In genomic region chr12:123019841-123020138, GRCh38 we compare ENCODE assay signal across 1 cellular context.
TF ChIP-seq lines count a peak whose summit lies in the region.

No MANE protein-coding gene starts in this region.

TF ChIP-seq in WTC11, 78 proteins besides CTCF, POLR2A, EP300 and RAD21:
- TF ChIP-seq ZNF232 (CRISPR knock-in tag; IDR thresholded peaks at IDR 0.05) (no peak), ATF1 (CRISPR knock-in tag; IDR thresholded peaks at IDR 0.05) (no peak), USF2 (CRISPR knock-in tag; IDR thresholded peaks at IDR 0.05) (no peak), ZNF317 (CRISPR knock-in tag; IDR thresholded peaks at IDR 0.05; ENCODE audit: borderline replicate concordance, low read depth) (no peak)
- TF ChIP-seq, protein P1, sequence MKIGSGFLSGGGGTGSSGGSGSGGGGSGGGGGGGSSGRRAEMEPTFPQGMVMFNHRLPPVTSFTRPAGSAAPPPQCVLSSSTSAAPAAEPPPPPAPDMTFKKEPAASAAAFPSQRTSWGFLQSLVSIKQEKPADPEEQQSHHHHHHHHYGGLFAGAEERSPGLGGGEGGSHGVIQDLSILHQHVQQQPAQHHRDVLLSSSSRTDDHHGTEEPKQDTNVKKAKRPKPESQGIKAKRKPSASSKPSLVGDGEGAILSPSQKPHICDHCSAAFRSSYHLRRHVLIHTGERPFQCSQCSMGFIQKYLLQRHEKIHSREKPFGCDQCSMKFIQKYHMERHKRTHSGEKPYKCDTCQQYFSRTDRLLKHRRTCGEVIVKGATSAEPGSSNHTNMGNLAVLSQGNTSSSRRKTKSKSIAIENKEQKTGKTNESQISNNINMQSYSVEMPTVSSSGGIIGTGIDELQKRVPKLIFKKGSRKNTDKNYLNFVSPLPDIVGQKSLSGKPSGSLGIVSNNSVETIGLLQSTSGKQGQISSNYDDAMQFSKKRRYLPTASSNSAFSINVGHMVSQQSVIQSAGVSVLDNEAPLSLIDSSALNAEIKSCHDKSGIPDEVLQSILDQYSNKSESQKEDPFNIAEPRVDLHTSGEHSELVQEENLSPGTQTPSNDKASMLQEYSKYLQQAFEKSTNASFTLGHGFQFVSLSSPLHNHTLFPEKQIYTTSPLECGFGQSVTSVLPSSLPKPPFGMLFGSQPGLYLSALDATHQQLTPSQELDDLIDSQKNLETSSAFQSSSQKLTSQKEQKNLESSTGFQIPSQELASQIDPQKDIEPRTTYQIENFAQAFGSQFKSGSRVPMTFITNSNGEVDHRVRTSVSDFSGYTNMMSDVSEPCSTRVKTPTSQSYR (CRISPR knock-in tag; IDR thresholded peaks at IDR 0.05): no peak
